In genomic region chr12:120437735-120438494, GRCh38 we compare ENCODE assay signal across 8 cellular contexts. TPM values are rescaled to one million over a fixed set of nuclear protein-coding genes. Genes with fewer than 3 reads are reported as not detected.
DNase-seq lines count a peak whose midpoint lies in the region; ATAC-seq and TF ChIP-seq lines count a peak whose summit lies in the region.

Gene COX6A1, plus strand, starts transcription at chr12:120438113. Its CDS starts 14 bp downstream, at chr12:120438127.

- peak within 1 kb of the TSS; percentile 100 for H2AFZ ChIP-seq in OCI-LY7 (ENCODE audit: low read length)

- ATAC-seq in GM21526 (IDR thresholded peaks at IDR 0.05; ENCODE audit: low FRiP score, unreplicated experiment): peak; percentile 90

- TF ChIP-seq CTCF in OCI-LY7 (conservative IDR thresholded peaks at IDR 0.05; ENCODE audit: low read length): peak; percentile 21; the same call in 1 of the 2 replicates

- intact Hi-C loops in OCI-LY7 (cut with micrococcal nuclease; ENCODE audit: unreplicated experiment): loop anchor here (2.0 to 10.0 kb wide), 6 partner anchors 29 to 287 kb away; partner anchors contain the start of genes ACADS and DYNLL1

- POLR2A ChIA-PET in OCI-LY7 (lab: Charles Lee): interaction anchor here (0.5 to 2.6 kb wide), 6 partner anchors 8 to 741 kb away, joined by 3 to 6 read pairs (median 3); partner anchors contain the start of genes RNU4-1 and RNU4-2

- H3K4me1 ChIP-seq in OCI-LY7 (ENCODE audit: insufficient read depth, low read length, poor library complexity, severe bottlenecking): peaks cover 23% of the 10 kb centered on the region
- H3K4me1 ChIP-seq in mononuclear cell (ENCODE audit: insufficient read depth, low read length): peaks cover 23% of the 10 kb centered on the region

- H3K9me3 ChIP-seq in OCI-LY7 (ENCODE audit: low read length): no peaks in the 10 kb centered on the region
- no peaks in the 10 kb centered on the region for H3K9me3 ChIP-seq in mononuclear cell (ENCODE audit: low read depth, low read length)

- H3K9me2 ChIP-seq in OCI-LY7 (ENCODE audit: insufficient read depth, low read length): no peaks in the 10 kb centered on the region

- H3K4me2 ChIP-seq in OCI-LY7 (ENCODE audit: low read length): peak within 1 kb of the TSS; percentile 96

- DNase-seq in DMS114 treated with DMSO at 0.1 percent for 48 hours (lab: John Stamatoyannopoulos, UW; ENCODE audit: unreplicated experiment) (peak; percentile 98), HuH-7.5 (ENCODE audit: low spot score) (peak; percentile 92), OCI-LY7 (ENCODE audit: low spot score) (peak; percentile 100), activated T-cell treated with anti-CD3 and anti-CD28 coated beads for 1 hour (ENCODE audit: low read depth) (peak; percentile 93), epidermal melanocyte (ENCODE audit: insufficient read length, low spot score) (peak; percentile 97)
- DNase-seq in stimulated activated CD8-positive, alpha-beta memory T cell treated with anti-CD3 and anti-CD28 coated beads, Interleukin-4, amount 100 ng/mL, for 1 hour (ENCODE audit: low read depth in 2 of 2, low spot score in 1 of 2): peak; percentile 90 to 94

- peaks cover 11% of the 10 kb centered on the region for H4K20me1 ChIP-seq in OCI-LY7 (ENCODE audit: insufficient read depth, low read length)

- no peaks in the 10 kb centered on the region for H3K27me3 ChIP-seq in mononuclear cell (ENCODE audit: insufficient read depth, low read length)

- CTCF ChIA-PET in OCI-LY7 (lab: Charles Lee; ENCODE audit: unreplicated experiment): interaction anchor here (0.6 kb wide), 1 partner anchor 35 kb away, joined by 3 read pairs; no protein-coding TSS in a partner anchor

- H3K79me2 ChIP-seq in OCI-LY7 (ENCODE audit: insufficient read depth, low read depth, low read length): peaks cover 43% of the 10 kb centered on the region

- peaks cover 34% of the 10 kb centered on the region for H3K36me3 ChIP-seq in OCI-LY7 (ENCODE audit: insufficient read depth, low read length)

- TSS peak; percentile 83 for BruUV-seq in OCI-LY7 (replicated peaks; lab: Mats Ljungman, UMichigan)

- H3K4me3 ChIP-seq in OCI-LY7 (ENCODE audit: low read depth, low read length, poor library complexity, severe bottlenecking): peak within 1 kb of the TSS; percentile 91
- H3K4me3 ChIP-seq in mononuclear cell (ENCODE audit: low read length): peak within 1 kb of the TSS; percentile 72

- H3K27ac ChIP-seq in OCI-LY7 (ENCODE audit: low read depth, low read length, poor library complexity, severe bottlenecking): peak within 1 kb of the TSS; percentile 69

RNA-seq across cellular contexts. Expression of gene COX6A1, which starts in this region (rescaled TPM):
- 543 and 591 TPM in 2 replicates for total RNA-seq in OCI-LY7 (2014; rRNA removed; shearing (Covaris generic))
- total RNA-seq in OCI-LY7 (2022): 449 and 453 TPM in 2 replicates
- 138 TPM for total RNA-seq in mononuclear cell

Comparison
In these comparisons a context has a peak if more than half of its experiments do, and no peak if none do; other contexts are left out.
1. Peak in every context shown above with its lines: DNase-seq, ATAC-seq, H3K4me3 ChIP-seq and H3K27ac ChIP-seq.